1 cellular context compared by ENCODE assay signal in genomic region chr9:74503219-74503618, GRCh38.
TF ChIP-seq lines count a peak whose summit lies in the region.

No MANE protein-coding gene starts in this region.

TF ChIP-seq in SK-N-SH treated with all-trans-retinoic acid at 6 μM for 48 hours, 23 proteins besides CTCF, POLR2A, EP300 and RAD21 (continued from another document):
- TF ChIP-seq TSHZ2 (CRISPR knock-in tag; IDR thresholded peaks at IDR 0.05) (0 out of 2 replicates have a peak, but pooled peaks have one; percentile 47), POU6F1 (CRISPR knock-in tag; IDR thresholded peaks at IDR 0.05; ENCODE audit: borderline replicate concordance, low read depth) (no peak), ZFP3 (CRISPR knock-in tag; IDR thresholded peaks at IDR 0.05) (no peak), ZC3H10 (CRISPR knock-in tag; IDR thresholded peaks at IDR 0.05) (no peak), ZNF8 (CRISPR knock-in tag; IDR thresholded peaks at IDR 0.05) (no peak), RARB (CRISPR knock-in tag; IDR thresholded peaks at IDR 0.05) (no peak), CSDC2 (CRISPR knock-in tag; IDR thresholded peaks at IDR 0.05) (no peak), OSR1 (CRISPR knock-in tag; IDR thresholded peaks at IDR 0.05) (no peak), CSRNP3 (CRISPR knock-in tag; IDR thresholded peaks at IDR 0.05) (0 out of 2 replicates have a peak, but pooled peaks have one; percentile 42), PPARA (CRISPR knock-in tag; IDR thresholded peaks at IDR 0.05; ENCODE audit: borderline replicate concordance) (no peak)
